ENCODE assay signal across 15 cellular contexts in the genomic region with DNA sequence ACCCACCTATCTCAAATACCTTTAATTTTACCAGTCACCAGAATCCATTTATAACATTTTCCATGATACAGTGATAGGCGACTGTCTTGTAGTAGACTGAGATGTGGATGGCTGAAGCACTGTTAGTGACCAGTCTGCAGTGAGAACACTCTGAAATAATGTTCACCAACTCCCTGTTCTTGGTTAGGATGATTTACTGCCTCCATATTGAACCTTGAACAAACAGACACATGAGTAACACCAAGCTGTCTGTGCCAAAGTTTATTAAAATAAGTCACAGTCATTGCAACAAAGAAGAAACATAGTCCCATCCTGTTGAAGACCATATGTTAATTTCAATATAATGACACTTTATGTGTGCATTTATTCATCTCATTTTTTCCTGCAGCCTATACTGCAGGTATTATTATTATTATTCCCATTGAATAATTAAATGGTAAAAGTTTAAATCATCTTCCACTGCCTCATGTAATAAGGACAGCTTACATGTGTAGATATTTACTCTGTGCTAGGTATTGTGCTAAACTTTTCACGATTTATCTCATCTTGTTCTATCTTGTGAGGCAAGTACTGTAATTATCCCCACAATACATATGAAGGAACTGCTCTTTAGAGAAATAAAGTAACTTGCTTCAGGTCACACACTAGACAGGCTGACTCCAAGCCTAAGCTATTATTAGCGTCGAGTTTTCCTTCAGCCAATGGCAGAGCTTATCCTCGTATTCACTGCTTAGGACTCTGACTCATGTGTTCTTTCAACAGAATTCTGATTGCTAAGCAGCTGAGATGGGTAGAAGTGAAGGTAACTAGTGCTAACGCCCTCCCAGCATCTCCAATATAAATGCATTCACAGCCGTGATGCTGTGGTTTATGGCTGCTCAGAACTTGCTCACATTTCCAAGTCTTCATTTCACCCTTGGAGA.
DNase-seq lines count a peak whose midpoint lies in the region; ATAC-seq and TF ChIP-seq lines count a peak whose summit lies in the region.
"Had no signal": no experiment of that assay in that cellular context is flagged by ENCODE, and none has a peak within 500 bp of the region (broad histone marks: within the 10 kb centered on the region; RNA-seq: fewer than 3 reads in every experiment).

No MANE protein-coding gene starts in this region.

- H2AFZ ChIP-seq in hepatocyte = no peak overlapping the region

- H3K36me3 ChIP-seq in RWPE2 (ENCODE audit: low read depth) = no peaks in the 10 kb centered on the region
- no peaks in the 10 kb centered on the region for H3K36me3 ChIP-seq in hepatocyte (replicated peaks; ENCODE audit: insufficient read depth, low read depth)
- H3K36me3 ChIP-seq in lower lobe of right lung = no peaks in the 10 kb centered on the region
- H3K36me3 ChIP-seq: BLaER1 had no signal

- DNase-seq in A172 (ENCODE audit: low spot score) = peak; percentile 62
- DNase-seq in GM04504 (ENCODE audit: low read depth) = peak; percentile 21
- DNase-seq in RWPE2 (ENCODE audit: low spot score) = no peak
- DNase-seq in hepatocyte (ENCODE audit: low spot score) = peak; percentile 59
- DNase-seq in activated CD4-positive, alpha-beta T cell treated with anti-CD3 and anti-CD28 coated beads for 48 hours = no peak
- no peak for DNase-seq in amygdala (lab: John Stamatoyannopoulos, UW)
- DNase-seq in lower lobe of right lung = no peak
- no peak for DNase-seq in GM10266 (ENCODE audit: extremely low spot score)
- DNase-seq: activated naive CD4-positive, alpha-beta T cell; EL; NCI-H345; SHP77 treated with DMSO at 0.1 percent for 48 hours had no signal

- ATAC-seq in RWPE2 (ENCODE audit: low read depth) (peak; percentile 46; the same call in 2 of the 3 replicates), lower lobe of right lung (no peak)

- no peak for TF ChIP-seq CTCF in RWPE2 (IDR thresholded peaks at IDR 0.05; ENCODE audit: poor library complexity, severe bottlenecking)
- TF ChIP-seq CTCF in hepatocyte (IDR thresholded peaks at IDR 0.05; ENCODE audit: poor library complexity) = no peak
- no peak for TF ChIP-seq CTCF in lower lobe of right lung (IDR thresholded peaks at IDR 0.05)
- no peak for TF ChIP-seq CTCF in GM10266 (IDR thresholded peaks at IDR 0.05; ENCODE audit: control insufficient read depth, insufficient read depth, low read depth, missing control alignments)

- H3K4me3 ChIP-seq in RWPE2 (ENCODE audit: severe bottlenecking) = no peak overlapping the region
- no peak overlapping the region for H3K4me3 ChIP-seq in hepatocyte
- H3K4me3 ChIP-seq in lower lobe of right lung = no peak overlapping the region
- H3K4me3 ChIP-seq: BLaER1 had no signal

- no peaks in the 10 kb centered on the region for H3K27me3 ChIP-seq in RWPE2 (ENCODE audit: insufficient read depth, poor library complexity, severe bottlenecking)
- no peaks in the 10 kb centered on the region for H3K27me3 ChIP-seq in hepatocyte
- H3K27me3 ChIP-seq in lower lobe of right lung (ENCODE audit: low read depth) = no peaks in the 10 kb centered on the region
- H3K27me3 ChIP-seq: BLaER1 had no signal

- intact Hi-C loops in lower lobe of right lung (cut with DNase I) = no loop called here

- no peaks in the 10 kb centered on the region for H3K79me2 ChIP-seq in hepatocyte

- H3K4me1 ChIP-seq in RWPE2 (ENCODE audit: insufficient read depth, poor library complexity, severe bottlenecking) (no peaks in the 10 kb centered on the region), hepatocyte (ENCODE audit: insufficient read depth) (no peaks in the 10 kb centered on the region), lower lobe of right lung (no peaks in the 10 kb centered on the region)
- H3K4me1 ChIP-seq: BLaER1 had no signal

- no peaks in the 10 kb centered on the region for H3K9me2 ChIP-seq in hepatocyte (replicated peaks; ENCODE audit: insufficient read depth)

- H3K9me3 ChIP-seq in RWPE2 (ENCODE audit: severe bottlenecking) = no peaks in the 10 kb centered on the region
- no peaks in the 10 kb centered on the region for H3K9me3 ChIP-seq in hepatocyte (ENCODE audit: low read depth)
- H3K9me3 ChIP-seq in lower lobe of right lung = no peaks in the 10 kb centered on the region
- H3K9me3 ChIP-seq: BLaER1 had no signal

- no peaks in the 10 kb centered on the region for H4K20me1 ChIP-seq in hepatocyte (ENCODE audit: insufficient read depth, poor library complexity, severe bottlenecking)
- H4K20me1 ChIP-seq: BLaER1 had no signal

- 57% methylated on average over 7 of the region's 7 CpGs for WGBS in hepatocyte (ENCODE audit: low lambda C conversion rate, missing lambda C conversion rate)

- H3K4me2 ChIP-seq in hepatocyte = no peak overlapping the region
- H3K4me2 ChIP-seq: BLaER1 had no signal

- H3K27ac ChIP-seq in RWPE2 (ENCODE audit: poor library complexity, severe bottlenecking) = no peak overlapping the region
- peak overlapping the region; percentile 58 for H3K27ac ChIP-seq in hepatocyte
- H3K27ac ChIP-seq in lower lobe of right lung = no peak overlapping the region
- H3K27ac ChIP-seq: BLaER1, epithelial cell of prostate, HL-60 had no signal

Comparison
In these comparisons a context has a peak if more than half of its experiments do, and no peak if none do; other contexts are left out.
1. DNase-seq: peak in A172 (single experiment), GM04504 (single experiment) and hepatocyte (single experiment); none in RWPE2 (single experiment), activated CD4-positive, alpha-beta T cell treated with anti-CD3 and anti-CD28 coated beads for 48 hours (single experiment), amygdala (0 of 56), lower lobe of right lung (single experiment) and GM10266 (single experiment).